Comparison of ENCODE assay signal across 22 cellular contexts in genomic region chr18:24731981-24732380, GRCh38.
DNase-seq lines count a peak whose midpoint lies in the region; ATAC-seq and TF ChIP-seq lines count a peak whose summit lies in the region.
"Had no signal": no experiment of that assay in that cellular context is flagged by ENCODE, and none has a peak within 500 bp of the region (broad histone marks: within the 10 kb centered on the region; RNA-seq: fewer than 3 reads in every experiment).

No MANE protein-coding gene starts in this region.

- TF ChIP-seq POLR2A in esophagus muscularis mucosa (IDR thresholded peaks at IDR 0.05; ENCODE audit: low read depth): no peak

- no peak overlapping the region for H3K4me2 ChIP-seq in GM23338

- H3K9me3 ChIP-seq in RWPE2 (ENCODE audit: severe bottlenecking) (no peaks in the 10 kb centered on the region), esophagus muscularis mucosa (no peaks in the 10 kb centered on the region)
- H3K9me3 ChIP-seq: transverse colon had no signal

- H3K4me3 Mint-ChIP-seq in GM23338 (no peak overlapping the region), type B pancreatic cell (peak overlapping the region; percentile 8), glutamatergic neuron (ENCODE audit: unreplicated experiment) (no peak overlapping the region)
- H3K4me3 Mint-ChIP-seq: activated naive CD8-positive, alpha-beta T cell treated with anti-CD3 and anti-CD28 coated beads, Interleukin-2, amount 50 U/mL, for 24 hours; activated T-helper 17 cell treated with anti-CD3 and anti-CD28 coated beads, Interleukin-2, amount 50 U/mL, for 72 hours; dendritic cell treated with granulocyte-macrophage colony-stimulating factor and Interleukin-4, amounts not matched to agents 40 ng/mL and 50 ng/mL, for 4 days; nephron; stimulated activated naive CD8-positive, alpha-beta T cell treated with anti-CD3 and anti-CD28 coated beads, Interleukin-15, Interleukin-2, amounts not matched to agents 100 ng/mL and 50 ng/mL, for 24 hours had no signal

- peak overlapping the region; percentile 59; the same call in 1 of the 2 replicates for H2AFZ ChIP-seq in GM23338

- H3K36me3 ChIP-seq in GM23338 (ENCODE audit: insufficient read depth) (no peaks in the 10 kb centered on the region), RWPE2 (ENCODE audit: low read depth) (no peaks in the 10 kb centered on the region), esophagus muscularis mucosa (no peaks in the 10 kb centered on the region)
- H3K36me3 ChIP-seq: transverse colon had no signal

- no peaks in the 10 kb centered on the region for H3K36me3 Mint-ChIP-seq in GM23338 (ENCODE audit: low read depth)
- no peaks in the 10 kb centered on the region for H3K36me3 Mint-ChIP-seq in type B pancreatic cell
- no peaks in the 10 kb centered on the region for H3K36me3 Mint-ChIP-seq in glutamatergic neuron (ENCODE audit: unreplicated experiment)

- no peaks in the 10 kb centered on the region for H3K27me3 Mint-ChIP-seq in GM23338 (ENCODE audit: insufficient read depth, low read depth, poor library complexity)
- peaks cover 16% of the 10 kb centered on the region for H3K27me3 Mint-ChIP-seq in type B pancreatic cell
- H3K27me3 Mint-ChIP-seq in glutamatergic neuron (ENCODE audit: unreplicated experiment): peaks cover 6% of the 10 kb centered on the region
- H3K27me3 Mint-ChIP-seq: dendritic cell treated with granulocyte-macrophage colony-stimulating factor and Interleukin-4, amounts not matched to agents 40 ng/mL and 50 ng/mL, for 4 days had no signal

- H3K79me2 ChIP-seq in GM23338 (replicated peaks; ENCODE audit: insufficient read depth): no peaks in the 10 kb centered on the region

- H3K27me3 ChIP-seq in GM23338 (ENCODE audit: insufficient read depth) (no peaks in the 10 kb centered on the region), RWPE2 (ENCODE audit: insufficient read depth, poor library complexity, severe bottlenecking) (no peaks in the 10 kb centered on the region), esophagus muscularis mucosa (peaks cover 0 to 37% (median 0%) of the 10 kb centered on the region in 4 donors)
- H3K27me3 ChIP-seq: transverse colon had no signal

- DNase-seq in GM23338 (ENCODE audit: low spot score) (peak; percentile 26), RWPE2 (ENCODE audit: low spot score) (no peak), esophagus muscularis mucosa (ENCODE audit: extremely low spot score) (peak; percentile 78), type B pancreatic cell (ENCODE audit: extremely low spot score, unreplicated experiment) (no peak), glutamatergic neuron (no peak), NCI-H1105 treated with DMSO at 0.1 percent for 48 hours (lab: John Stamatoyannopoulos, UW) (no peak)
- DNase-seq: activated CD4-positive, alpha-beta T cell treated with anti-CD3 and anti-CD28 coated beads for 4 hours; activated naive CD8-positive, alpha-beta T cell treated with anti-CD3 and anti-CD28 coated beads, Interleukin-2, amount 50 U/mL, for 24 hours; AML-193; DMS79 treated with DMSO at 0.1 percent for 48 hours; left colon; midbrain; NCI-H1417 treated with DMSO at 0.1 percent for 48 hours; NCI-H2107; NCI-H526; stimulated activated CD4-positive, alpha-beta T cell treated with anti-CD3 and anti-CD28 coated beads, Interleukin-2, amount 100 ng/mL, for 48 hours; transverse colon had no signal

- WGBS in esophagus muscularis mucosa: 74% methylated on average over 3 of the region's 3 CpGs

- TF ChIP-seq CTCF in GM23338 (conservative IDR thresholded peaks at IDR 0.05; ENCODE audit: low read depth in 2 of 2) (no peak), RWPE2 (IDR thresholded peaks at IDR 0.05; ENCODE audit: poor library complexity, severe bottlenecking) (no peak), esophagus muscularis mucosa (IDR thresholded peaks at IDR 0.05) (no peak), type B pancreatic cell (conservative IDR thresholded peaks at IDR 0.05) (no peak), glutamatergic neuron (IDR thresholded peaks at IDR 0.05; ENCODE audit: partially characterized antibody, unreplicated experiment) (no peak)

- no peak for TF ChIP-seq EP300 in esophagus muscularis mucosa (IDR thresholded peaks at IDR 0.05)

- H3F3A ChIP-seq in GM23338 (replicated peaks; ENCODE audit: low read depth): peaks cover 6% of the 10 kb centered on the region; the same call in 1 of the 2 replicates

- ATAC-seq in GM23338 (no peak), RWPE2 (ENCODE audit: low read depth) (peak; percentile 71), GM19395 (IDR thresholded peaks at IDR 0.05; ENCODE audit: unreplicated experiment) (no peak)
- ATAC-seq: activated naive CD8-positive, alpha-beta T cell treated with anti-CD3 and anti-CD28 coated beads, Interleukin-2, amount 50 U/mL, for 24 hours; activated T-helper 17 cell treated with anti-CD3 and anti-CD28 coated beads, Interleukin-2, amount 50 U/mL, for 72 hours; left colon had no signal

- H3K9me3 Mint-ChIP-seq in GM23338 (no peaks in the 10 kb centered on the region), type B pancreatic cell (no peaks in the 10 kb centered on the region), glutamatergic neuron (ENCODE audit: unreplicated experiment) (no peaks in the 10 kb centered on the region)
- H3K9me3 Mint-ChIP-seq: activated naive CD8-positive, alpha-beta T cell treated with anti-CD3 and anti-CD28 coated beads, Interleukin-2, amount 50 U/mL, for 24 hours; activated T-helper 17 cell treated with anti-CD3 and anti-CD28 coated beads, Interleukin-2, amount 50 U/mL, for 72 hours; dendritic cell treated with granulocyte-macrophage colony-stimulating factor and Interleukin-4, amounts not matched to agents 40 ng/mL and 50 ng/mL, for 4 days; nephron; stimulated activated naive CD8-positive, alpha-beta T cell treated with anti-CD3 and anti-CD28 coated beads, Interleukin-15, Interleukin-2, amounts not matched to agents 100 ng/mL and 50 ng/mL, for 24 hours had no signal

- 0 out of 2 replicates have a peak overlapping the region, but pooled peaks have one; percentile 58 for H3K27ac Mint-ChIP-seq in GM23338
- peak overlapping the region; percentile 85 for H3K27ac Mint-ChIP-seq in type B pancreatic cell
- no peak overlapping the region for H3K27ac Mint-ChIP-seq in glutamatergic neuron (ENCODE audit: unreplicated experiment)
- H3K27ac Mint-ChIP-seq: activated naive CD8-positive, alpha-beta T cell treated with anti-CD3 and anti-CD28 coated beads, Interleukin-2, amount 50 U/mL, for 24 hours; activated T-helper 17 cell treated with anti-CD3 and anti-CD28 coated beads, Interleukin-2, amount 50 U/mL, for 72 hours; dendritic cell treated with granulocyte-macrophage colony-stimulating factor and Interleukin-4, amounts not matched to agents 40 ng/mL and 50 ng/mL, for 4 days; nephron; stimulated activated naive CD8-positive, alpha-beta T cell treated with anti-CD3 and anti-CD28 coated beads, Interleukin-15, Interleukin-2, amounts not matched to agents 100 ng/mL and 50 ng/mL, for 24 hours had no signal

- intact Hi-C loops in esophagus muscularis mucosa (cut with DNase I): no loop called here

- H3K9me2 ChIP-seq in GM23338 (ENCODE audit: insufficient read depth): no peaks in the 10 kb centered on the region

- no peak overlapping the region for H3K27ac ChIP-seq in GM23338 (ENCODE audit: low read depth)
- no peak overlapping the region for H3K27ac ChIP-seq in RWPE2 (ENCODE audit: poor library complexity, severe bottlenecking)
- no peak overlapping the region for H3K27ac ChIP-seq in esophagus muscularis mucosa (replicated peaks in 1 of 4)
- H3K27ac ChIP-seq: transverse colon had no signal

- H3K4me1 Mint-ChIP-seq in GM23338 (peaks cover 7% of the 10 kb centered on the region), type B pancreatic cell (ENCODE audit: unreplicated experiment) (peaks cover 9% of the 10 kb centered on the region), glutamatergic neuron (ENCODE audit: low read depth, unreplicated experiment) (peaks cover 15% of the 10 kb centered on the region)
- H3K4me1 Mint-ChIP-seq: activated naive CD8-positive, alpha-beta T cell treated with anti-CD3 and anti-CD28 coated beads, Interleukin-2, amount 50 U/mL, for 24 hours; activated T-helper 17 cell treated with anti-CD3 and anti-CD28 coated beads, Interleukin-2, amount 50 U/mL, for 72 hours had no signal

- H3K4me1 ChIP-seq in GM23338 (ENCODE audit: insufficient read depth): no peaks in the 10 kb centered on the region
- no peaks in the 10 kb centered on the region for H3K4me1 ChIP-seq in RWPE2 (ENCODE audit: insufficient read depth, poor library complexity, severe bottlenecking)
- H3K4me1 ChIP-seq in esophagus muscularis mucosa: no peaks in the 10 kb centered on the region

- H3K4me3 ChIP-seq in GM23338 (no peak overlapping the region), RWPE2 (ENCODE audit: severe bottlenecking) (no peak overlapping the region), esophagus muscularis mucosa (no peak overlapping the region)
- H3K4me3 ChIP-seq: transverse colon had no signal

- H4K20me1 ChIP-seq in GM23338 (replicated peaks; ENCODE audit: insufficient read depth): no peaks in the 10 kb centered on the region

TF ChIP-seq in GM23338, 12 proteins besides CTCF, POLR2A, EP300 and RAD21 (continues in another document):
- TF ChIP-seq JUNB (IDR thresholded peaks at IDR 0.05; ENCODE audit: unreplicated experiment): no peak
- no peak for TF ChIP-seq EZH2phosphoT487 (IDR thresholded peaks at IDR 0.05; ENCODE audit: unreplicated experiment)
- TF ChIP-seq ETS1 (IDR thresholded peaks at IDR 0.05): no peak
- no peak for TF ChIP-seq STAT1 (IDR thresholded peaks at IDR 0.05; ENCODE audit: unreplicated experiment)

Comparison
In these comparisons a context has a peak if more than half of its experiments do, and no peak if none do; other contexts are left out.
1. DNase-seq: peak in GM23338 (single experiment) and esophagus muscularis mucosa (single experiment); none in RWPE2 (single experiment), type B pancreatic cell (single experiment), glutamatergic neuron (single experiment) and NCI-H1105 treated with DMSO at 0.1 percent for 48 hours (single experiment).